1 cellular context compared by ENCODE assay signal in genomic region chr1:171107969-171108368, GRCh38.
TF ChIP-seq lines count a peak whose summit lies in the region.

No MANE protein-coding gene starts in this region.

TF ChIP-seq in GM23338, 12 proteins besides CTCF, POLR2A, EP300 and RAD21:
- TF ChIP-seq EZH2phosphoT487 (IDR thresholded peaks at IDR 0.05; ENCODE audit: unreplicated experiment) (no peak), ZNF331 (CRISPR knock-in tag; IDR thresholded peaks at IDR 0.05; ENCODE audit: low read depth) (no peak), ZNF114 (CRISPR knock-in tag; IDR thresholded peaks at IDR 0.05) (no peak), STAT1 (IDR thresholded peaks at IDR 0.05; ENCODE audit: unreplicated experiment) (no peak), NANOG (IDR thresholded peaks at IDR 0.05; ENCODE audit: borderline replicate concordance) (no peak), JUNB (IDR thresholded peaks at IDR 0.05; ENCODE audit: unreplicated experiment) (no peak), CREB1 (CRISPR knock-in tag; IDR thresholded peaks at IDR 0.05; ENCODE audit: low read depth) (no peak), ZNF462 (CRISPR knock-in tag; IDR thresholded peaks at IDR 0.05) (no peak), ETS1 (IDR thresholded peaks at IDR 0.05) (no peak)
